In the genomic region with DNA sequence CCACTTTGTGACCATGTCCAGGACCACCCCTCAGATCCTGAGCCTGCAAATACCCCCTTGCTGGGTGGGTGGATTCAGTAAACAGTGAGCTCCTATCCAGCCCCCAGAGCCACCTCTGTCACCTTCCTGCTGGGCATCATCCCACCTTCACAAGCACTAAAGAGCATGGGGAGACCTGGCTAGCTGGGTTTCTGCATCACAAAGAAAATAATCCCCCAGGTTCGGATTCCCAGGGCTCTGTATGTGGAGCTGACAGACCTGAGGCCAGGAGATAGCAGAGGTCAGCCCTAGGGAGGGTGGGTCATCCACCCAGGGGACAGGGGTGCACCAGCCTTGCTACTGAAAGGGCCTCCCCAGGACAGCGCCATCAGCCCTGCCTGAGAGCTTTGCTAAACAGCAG, we compare ENCODE assay signal across 23 cellular contexts. TPM values are rescaled to one million over a fixed set of nuclear protein-coding genes. Genes with fewer than 3 reads are reported as not detected.
A peak's percentile ranks its signal among the peaks of the same experiment; 100 is the strongest.
DNase-seq lines count a peak whose midpoint lies in the region; ATAC-seq lines count a peak whose summit lies in the region.
"Had no signal": no experiment of that assay in that cellular context is flagged by ENCODE, and none has a peak within 500 bp of the region (broad histone marks: within the 10 kb centered on the region; RNA-seq: fewer than 3 reads in every experiment).

No MANE protein-coding gene starts in this region.

- H3K4me1 Mint-ChIP-seq in activated T-cell treated with anti-CD3 and anti-CD28 coated beads, Interleukin-2, amount 50 U/mL, for 24 hours (ENCODE audit: low read depth) = no peaks in the 10 kb centered on the region
- no peaks in the 10 kb centered on the region for H3K4me1 Mint-ChIP-seq in activated T-cell treated with anti-CD3 and anti-CD28 coated beads, Interleukin-2, amount 50 U/mL, for 4 hours (ENCODE audit: low read depth)

- DNase-seq in activated T-cell treated with anti-CD3 and anti-CD28 coated beads, Interleukin-2, amount 50 U/mL, for 24 hours = peak; percentile 9
- DNase-seq in activated T-cell treated with anti-CD3 and anti-CD28 coated beads, Interleukin-2, amount 50 U/mL, for 4 hours = no peak
- peak; percentile 28 for DNase-seq in ecto neural progenitor cell (ENCODE audit: low spot score)
- DNase-seq in sciatic nerve (ENCODE audit: low spot score) = peak; percentile 22
- no peak for DNase-seq in G401 (ENCODE audit: low spot score)
- DNase-seq in SIG-M5 treated with dmso at 0.1 percent for 504 hours (lab: John Stamatoyannopoulos, UW; ENCODE audit: unreplicated experiment) = no peak
- DNase-seq in cortex of kidney (lab: John Stamatoyannopoulos, UW) = no peak
- DNase-seq: 8988T, BE2C, H7, NCI-H1105, NCI-H146, NCI-H1930, NCI-H2107, NCI-H446, NCI-H524 treated with DMSO at 0.1 percent for 48 hours, NCI-H774 had no signal

- no peaks in the 10 kb centered on the region for H3K36me3 Mint-ChIP-seq in activated T-cell treated with anti-CD3 and anti-CD28 coated beads, Interleukin-2, amount 50 U/mL, for 24 hours (ENCODE audit: low read depth)
- H3K36me3 Mint-ChIP-seq in activated T-cell treated with anti-CD3 and anti-CD28 coated beads, Interleukin-2, amount 50 U/mL, for 4 hours (ENCODE audit: insufficient read depth) = no peaks in the 10 kb centered on the region
- H3K36me3 Mint-ChIP-seq: CD14-positive monocyte had no signal

- no peak for ATAC-seq in activated T-cell treated with anti-CD3 and anti-CD28 coated beads, Interleukin-2, amount 50 U/mL, for 4 hours
- ATAC-seq in sciatic nerve = no peak

- H3K27me3 Mint-ChIP-seq in activated T-cell treated with anti-CD3 and anti-CD28 coated beads, Interleukin-2, amount 50 U/mL, for 24 hours = peaks cover 54% of the 10 kb centered on the region
- peaks cover 52% of the 10 kb centered on the region for H3K27me3 Mint-ChIP-seq in activated T-cell treated with anti-CD3 and anti-CD28 coated beads, Interleukin-2, amount 50 U/mL, for 4 hours (ENCODE audit: low read depth)

- no peak overlapping the region for H3K4me3 Mint-ChIP-seq in activated T-cell treated with anti-CD3 and anti-CD28 coated beads, Interleukin-2, amount 50 U/mL, for 24 hours
- H3K4me3 Mint-ChIP-seq in activated T-cell treated with anti-CD3 and anti-CD28 coated beads, Interleukin-2, amount 50 U/mL, for 4 hours = no peak overlapping the region

- H3K9me3 Mint-ChIP-seq in activated T-cell treated with anti-CD3 and anti-CD28 coated beads, Interleukin-2, amount 50 U/mL, for 24 hours = no peaks in the 10 kb centered on the region
- H3K9me3 Mint-ChIP-seq in activated T-cell treated with anti-CD3 and anti-CD28 coated beads, Interleukin-2, amount 50 U/mL, for 4 hours = peaks cover 15% of the 10 kb centered on the region

- no peak overlapping the region for H3K27ac Mint-ChIP-seq in activated T-cell treated with anti-CD3 and anti-CD28 coated beads, Interleukin-2, amount 50 U/mL, for 24 hours
- H3K27ac Mint-ChIP-seq: CD14-positive monocyte had no signal

- intact Hi-C loops in sciatic nerve (cut with DNase I) = no loop called here

- in situ Hi-C loops in G401 (cut with HindIII; ENCODE audit: low sequenced_read_pairs) = no loop called here

RNA-seq across cellular contexts. Expression of a gene that starts 7.7 kb away (rescaled TPM):
- total RNA-seq in activated T-cell treated with anti-CD3 and anti-CD28 coated beads, Interleukin-2, amount 50 U/mL, for 4 hours = under 1 TPM in 1 of 3 donors, not detected in 2; 0.25 TPM
- total RNA-seq in sciatic nerve = not detected
- total RNA-seq in G401 (2014; rRNA removed; shearing (Covaris generic)) = not detected in 2 replicates
- total RNA-seq: H7, HT1080, K562, LHCN-M2, MCF 10A, SJCRH30 had no signal

RNA-seq across cellular contexts. Expression of a gene that starts 12.7 kb away (rescaled TPM):
- total RNA-seq in activated T-cell treated with anti-CD3 and anti-CD28 coated beads, Interleukin-2, amount 50 U/mL, for 4 hours = under 1 TPM; 0.30 to 0.46 (median 0.37) TPM
- 0.22 TPM for total RNA-seq in sciatic nerve
- not detected in 2 replicates for total RNA-seq in G401 (2014; rRNA removed; shearing (Covaris generic))
- total RNA-seq: H7, HT1080, LHCN-M2, MCF 10A, SJCRH30 had no signal

RNA-seq across cellular contexts. Expression of a gene that starts 59.6 kb away (rescaled TPM):
- under 1 TPM; 0.23 to 0.27 (median 0.26) TPM for total RNA-seq in activated T-cell treated with anti-CD3 and anti-CD28 coated beads, Interleukin-2, amount 50 U/mL, for 4 hours
- 1.1 TPM for total RNA-seq in sciatic nerve
- total RNA-seq in G401 (2014; rRNA removed; shearing (Covaris generic)) = not detected in 2 replicates
- total RNA-seq: H7, HT1080, LHCN-M2, MCF 10A, SJCRH30 had no signal

Comparison
In these comparisons a context has a peak if more than half of its experiments do, and no peak if none do; other contexts are left out.
1. DNase-seq: peak in activated T-cell treated with anti-CD3 and anti-CD28 coated beads, Interleukin-2, amount 50 U/mL, for 24 hours (single experiment), ecto neural progenitor cell (single experiment) and sciatic nerve (single experiment); none in activated T-cell treated with anti-CD3 and anti-CD28 coated beads, Interleukin-2, amount 50 U/mL, for 4 hours (single experiment), G401 (single experiment), SIG-M5 treated with dmso at 0.1 percent for 504 hours (single experiment) and cortex of kidney (single experiment).